ENCODE assay signal across 13 cellular contexts in genomic region chr4:183783933-183784622, GRCh38.
DNase-seq lines count a peak whose midpoint lies in the region; ATAC-seq and TF ChIP-seq lines count a peak whose summit lies in the region.
"Had no signal": no experiment of that assay in that cellular context is flagged by ENCODE, and none has a peak within 500 bp of the region (broad histone marks: within the 10 kb centered on the region; RNA-seq: fewer than 3 reads in every experiment).

No MANE protein-coding gene starts in this region.

- H3K27me3 Mint-ChIP-seq in GM23338 (ENCODE audit: insufficient read depth, low read depth, poor library complexity): no peaks in the 10 kb centered on the region
- peaks cover 10 to 31% of the 10 kb centered on the region in 2 donors for H3K27me3 Mint-ChIP-seq in CD8-positive, alpha-beta memory T cell

- CTCF ChIA-PET in CD8-positive, alpha-beta memory T cell (lab: Charles Lee): no interaction called here

- no peak overlapping the region for H3K4me3 Mint-ChIP-seq in GM23338
- H3K4me3 Mint-ChIP-seq in CD8-positive, alpha-beta memory T cell: no peak overlapping the region
- H3K4me3 Mint-ChIP-seq: CD14-positive monocyte; naive thymus-derived CD4-positive, alpha-beta T cell; stimulated activated naive CD8-positive, alpha-beta T cell treated with anti-CD3 and anti-CD28 coated beads, Interleukin-15, Interleukin-2, amounts not matched to agents 100 ng/mL and 50 ng/mL, for 24 hours had no signal

- peaks cover 7% of the 10 kb centered on the region for H3K4me1 Mint-ChIP-seq in GM23338
- no peaks in the 10 kb centered on the region for H3K4me1 Mint-ChIP-seq in CD8-positive, alpha-beta memory T cell
- H3K4me1 Mint-ChIP-seq: naive thymus-derived CD4-positive, alpha-beta T cell had no signal

- DNase-seq in GM23338 (ENCODE audit: low spot score) (peak; percentile 60), amniotic epithelial cell (ENCODE audit: low read depth) (peak; percentile 29), left ventricle myocardium inferior (no peak), skeletal muscle cell (ENCODE audit: low read depth) (peak; percentile 58), cerebellar nuclear complex (lab: John Stamatoyannopoulos, UW) (no peak)
- no peak for DNase-seq in CD8-positive, alpha-beta memory T cell
- DNase-seq in stimulated activated CD4-positive, alpha-beta T cell treated with anti-CD3 and anti-CD28 coated beads, Interleukin-4, amount 100 ng/mL, for 24 hours: no peak
- DNase-seq: naive thymus-derived CD4-positive, alpha-beta T cell; NCI-H446; SIG-M5 had no signal

- H3K27me3 ChIP-seq in GM23338 (ENCODE audit: insufficient read depth) (no peaks in the 10 kb centered on the region), left ventricle myocardium inferior (ENCODE audit: low read depth) (no peaks in the 10 kb centered on the region)
- H3K27me3 ChIP-seq in CD8-positive, alpha-beta memory T cell (ENCODE audit: insufficient read depth, low read length, poor library complexity, severe bottlenecking): no peaks in the 10 kb centered on the region

- H3K36me3 Mint-ChIP-seq in GM23338 (ENCODE audit: low read depth): no peaks in the 10 kb centered on the region
- H3K36me3 Mint-ChIP-seq in CD8-positive, alpha-beta memory T cell: no peaks in the 10 kb centered on the region
- H3K36me3 Mint-ChIP-seq: CD14-positive monocyte; naive thymus-derived CD4-positive, alpha-beta T cell had no signal

- POLR2A ChIA-PET in CD8-positive, alpha-beta memory T cell (lab: Charles Lee): no interaction called here

- ATAC-seq in GM23338 (peak; percentile 96), GM19455 (IDR thresholded peaks at IDR 0.05; ENCODE audit: unreplicated experiment) (no peak)
- ATAC-seq: naive thymus-derived CD4-positive, alpha-beta T cell had no signal

- no peaks in the 10 kb centered on the region for H3F3A ChIP-seq in GM23338 (replicated peaks; ENCODE audit: low read depth)

- peak overlapping the region; percentile 86; the same call in 1 of the 2 replicates for H2AFZ ChIP-seq in GM23338

- no peak for TF ChIP-seq CTCF in GM23338 (conservative IDR thresholded peaks at IDR 0.05; ENCODE audit: low read depth in 2 of 2)
- no peak for TF ChIP-seq CTCF in left ventricle myocardium inferior (IDR thresholded peaks at IDR 0.05; ENCODE audit: borderline replicate concordance)

- H4K20me1 ChIP-seq in GM23338 (replicated peaks; ENCODE audit: insufficient read depth): no peaks in the 10 kb centered on the region

- H3K36me3 ChIP-seq in GM23338 (ENCODE audit: insufficient read depth): no peaks in the 10 kb centered on the region
- no peaks in the 10 kb centered on the region for H3K36me3 ChIP-seq in left ventricle myocardium inferior
- no peaks in the 10 kb centered on the region for H3K36me3 ChIP-seq in CD8-positive, alpha-beta memory T cell (ENCODE audit: insufficient read depth, low read length)

- no peak overlapping the region for H3K27ac Mint-ChIP-seq in GM23338
- no peak overlapping the region for H3K27ac Mint-ChIP-seq in CD8-positive, alpha-beta memory T cell
- H3K27ac Mint-ChIP-seq: CD14-positive monocyte; naive thymus-derived CD4-positive, alpha-beta T cell; stimulated activated naive CD8-positive, alpha-beta T cell treated with anti-CD3 and anti-CD28 coated beads, Interleukin-15, Interleukin-2, amounts not matched to agents 100 ng/mL and 50 ng/mL, for 24 hours had no signal

- H3K4me1 ChIP-seq in GM23338 (ENCODE audit: insufficient read depth): peaks cover 8% of the 10 kb centered on the region
- peaks cover 16% of the 10 kb centered on the region for H3K4me1 ChIP-seq in left ventricle myocardium inferior
- no peaks in the 10 kb centered on the region for H3K4me1 ChIP-seq in CD8-positive, alpha-beta memory T cell (ENCODE audit: insufficient read depth, low read length)

- H3K79me2 ChIP-seq in GM23338 (replicated peaks; ENCODE audit: insufficient read depth): no peaks in the 10 kb centered on the region

- H3K9me3 Mint-ChIP-seq in GM23338: no peaks in the 10 kb centered on the region; the same call in 2 of the 3 replicates
- no peaks in the 10 kb centered on the region for H3K9me3 Mint-ChIP-seq in CD8-positive, alpha-beta memory T cell
- H3K9me3 Mint-ChIP-seq: stimulated activated naive CD8-positive, alpha-beta T cell treated with anti-CD3 and anti-CD28 coated beads, Interleukin-15, Interleukin-2, amounts not matched to agents 100 ng/mL and 50 ng/mL, for 24 hours had no signal

- intact Hi-C loops in left ventricle myocardium inferior (cut with micrococcal nuclease): no loop called here

- H3K9me2 ChIP-seq in GM23338 (ENCODE audit: insufficient read depth): no peaks in the 10 kb centered on the region

- H3K9me3 ChIP-seq in left ventricle myocardium inferior (replicated peaks): no peaks in the 10 kb centered on the region
- H3K9me3 ChIP-seq in CD8-positive, alpha-beta memory T cell (ENCODE audit: low read length): no peaks in the 10 kb centered on the region

- H3K4me2 ChIP-seq in GM23338: no peak overlapping the region; the same call in 1 of the 2 replicates

- H3K27ac ChIP-seq in GM23338 (ENCODE audit: low read depth) (no peak overlapping the region), left ventricle myocardium inferior (replicated peaks) (peak overlapping the region; percentile 80)
- H3K27ac ChIP-seq in CD8-positive, alpha-beta memory T cell (ENCODE audit: low read depth, low read length): no peak overlapping the region

- H3K4me3 ChIP-seq in GM23338: no peak overlapping the region
- H3K4me3 ChIP-seq in left ventricle myocardium inferior: no peak overlapping the region
- no peak overlapping the region for H3K4me3 ChIP-seq in skeletal muscle cell (ENCODE audit: low read depth, low read length)
- H3K4me3 ChIP-seq in CD8-positive, alpha-beta memory T cell (ENCODE audit: low read length): no peak overlapping the region

TF ChIP-seq in GM23338, 12 proteins besides CTCF, POLR2A, EP300 and RAD21:
- TF ChIP-seq NANOG (IDR thresholded peaks at IDR 0.05; ENCODE audit: borderline replicate concordance): no peak

Comparison
In these comparisons a context has a peak if more than half of its experiments do, and no peak if none do; other contexts are left out.
1. DNase-seq: peak in GM23338 (single experiment), amniotic epithelial cell (single experiment) and skeletal muscle cell (single experiment); none in left ventricle myocardium inferior (single experiment), CD8-positive, alpha-beta memory T cell (0 of 5), cerebellar nuclear complex (0 of 2) and stimulated activated CD4-positive, alpha-beta T cell treated with anti-CD3 and anti-CD28 coated beads, Interleukin-4, amount 100 ng/mL, for 24 hours (single experiment).